ENCODE assay signal across 12 cellular contexts in genomic region chr15:100972975-100973350, GRCh38. TPM values are rescaled to one million over a fixed set of nuclear protein-coding genes. Genes with fewer than 3 reads are reported as not detected.
DNase-seq lines count a peak whose midpoint lies in the region; ATAC-seq and TF ChIP-seq lines count a peak whose summit lies in the region.
"Had no signal": no experiment of that assay in that cellular context is flagged by ENCODE, and none has a peak within 500 bp of the region (broad histone marks: within the 10 kb centered on the region; RNA-seq: fewer than 3 reads in every experiment).

No MANE protein-coding gene starts in this region.

- TF ChIP-seq POLR2A in heart left ventricle (IDR thresholded peaks at IDR 0.05) (no peak), body of pancreas (IDR thresholded peaks at IDR 0.05) (no peak)

- H3K36me3 Mint-ChIP-seq in nephron (ENCODE audit: low read depth) (no peaks in the 10 kb centered on the region), type B pancreatic cell (no peaks in the 10 kb centered on the region)

- H3K27ac Mint-ChIP-seq in nephron (no peak overlapping the region), type B pancreatic cell (no peak overlapping the region)
- H3K27ac Mint-ChIP-seq: stimulated activated naive CD8-positive, alpha-beta T cell treated with anti-CD3 and anti-CD28 coated beads, Interleukin-15, Interleukin-2, amounts not matched to agents 100 ng/mL and 50 ng/mL, for 24 hours had no signal

- peaks cover 96% of the 10 kb centered on the region for H3K27me3 Mint-ChIP-seq in nephron (ENCODE audit: low read depth)
- peaks cover 87% of the 10 kb centered on the region for H3K27me3 Mint-ChIP-seq in type B pancreatic cell

- peaks cover 20% of the 10 kb centered on the region for H3K9me3 Mint-ChIP-seq in nephron
- peaks cover 5% of the 10 kb centered on the region for H3K9me3 Mint-ChIP-seq in type B pancreatic cell
- H3K9me3 Mint-ChIP-seq: central memory CD8-positive, alpha-beta T cell; stimulated activated naive CD8-positive, alpha-beta T cell treated with anti-CD3 and anti-CD28 coated beads, Interleukin-15, Interleukin-2, amounts not matched to agents 100 ng/mL and 50 ng/mL, for 24 hours had no signal

- H3K27ac ChIP-seq in heart left ventricle (no peak overlapping the region), body of pancreas (no peak overlapping the region)
- H3K27ac ChIP-seq: gastrocnemius medialis had no signal

- H3K9me3 ChIP-seq in heart left ventricle (peaks cover 0 to 4% (median 0%) of the 10 kb centered on the region in 12 donors), body of pancreas (no peaks in the 10 kb centered on the region)
- H3K9me3 ChIP-seq: gastrocnemius medialis had no signal

- WGBS in heart left ventricle, 4 donors, result 22 to 82% (median 47%) methylated on average over 6 to 36 of the region's 36 CpGs
- 38 to 45% methylated on average over 24 to 32 of the region's 36 CpGs for WGBS in body of pancreas, 2 donors

- peak in 1 of 4 donors; percentile 20 for ATAC-seq in heart left ventricle
- no peak for ATAC-seq in Right ventricle myocardium superior (ENCODE audit: poor library complexity)
- ATAC-seq in body of pancreas, result no peak
- ATAC-seq: gastrocnemius medialis had no signal

- H3K4me3 Mint-ChIP-seq in nephron (peak overlapping the region; percentile 64 to 73 (median 69)), type B pancreatic cell (peak overlapping the region; percentile 67)
- H3K4me3 Mint-ChIP-seq: central memory CD8-positive, alpha-beta T cell; stimulated activated naive CD8-positive, alpha-beta T cell treated with anti-CD3 and anti-CD28 coated beads, Interleukin-15, Interleukin-2, amounts not matched to agents 100 ng/mL and 50 ng/mL, for 24 hours had no signal

- DNase-seq in heart left ventricle (no peak), Right ventricle myocardium superior (no peak), fibroblast of mammary gland (ENCODE audit: low read depth) (no peak), type B pancreatic cell (ENCODE audit: extremely low spot score, unreplicated experiment) (no peak), DMS153 treated with DMSO at 0.1 percent for 48 hours (lab: John Stamatoyannopoulos, UW; ENCODE audit: unreplicated experiment) (no peak), body of pancreas (no peak), HuH-7.5 (ENCODE audit: low spot score) (no peak)
- DNase-seq: gastrocnemius medialis, MM.1S had no signal

- H3K36me3 ChIP-seq in heart left ventricle, result peaks cover 0 to 8% (median 0%) of the 10 kb centered on the region in 9 donors
- H3K36me3 ChIP-seq in body of pancreas (replicated peaks in 1 of 2; ENCODE audit: insufficient read depth in 1 of 2, low read depth in 2 of 2), result no peaks in the 10 kb centered on the region
- H3K36me3 ChIP-seq: gastrocnemius medialis had no signal

- H3K4me3 ChIP-seq in heart left ventricle (peak overlapping the region in 9 of 12 donors; percentile 7 to 42 (median 31)), fibroblast of mammary gland (ENCODE audit: control insufficient read depth, low read depth, low read length) (peak overlapping the region; percentile 14), body of pancreas (no peak overlapping the region)

- H3K4me1 ChIP-seq in heart left ventricle (peaks cover 0 to 14% (median 1%) of the 10 kb centered on the region in 12 donors), body of pancreas (peaks cover 11% of the 10 kb centered on the region)
- H3K4me1 ChIP-seq: gastrocnemius medialis had no signal

- no peak for TF ChIP-seq CTCF in heart left ventricle (IDR thresholded peaks at IDR 0.05)
- TF ChIP-seq CTCF in fibroblast of mammary gland (conservative IDR thresholded peaks at IDR 0.05; ENCODE audit: control insufficient read depth, insufficient read depth, low read depth, low read length), result no peak
- TF ChIP-seq CTCF in nephron (IDR thresholded peaks at IDR 0.05; ENCODE audit: unreplicated experiment in 3 of 3), result no peak
- no peak for TF ChIP-seq CTCF in type B pancreatic cell (conservative IDR thresholded peaks at IDR 0.05)
- no peak for TF ChIP-seq CTCF in body of pancreas (IDR thresholded peaks at IDR 0.05)

- H3K4me1 Mint-ChIP-seq in nephron, result no peaks in the 10 kb centered on the region
- H3K4me1 Mint-ChIP-seq in type B pancreatic cell (ENCODE audit: unreplicated experiment), result no peaks in the 10 kb centered on the region
- H3K4me1 Mint-ChIP-seq: central memory CD8-positive, alpha-beta T cell had no signal

- H3K27me3 ChIP-seq in heart left ventricle (peaks cover 9 to 46% (median 16%) of the 10 kb centered on the region in 9 donors), body of pancreas (no peaks in the 10 kb centered on the region)

- intact Hi-C loops in heart left ventricle (cut with DNase I) (loop anchor here in 1 of 10 donors (2.0 kb wide), 1 partner anchor 52 kb away; no protein-coding TSS in a partner anchor), Right ventricle myocardium superior (cut with DNase I) (no loop called here), body of pancreas (cut with DNase I) (no loop called here)

RNA-seq across cellular contexts. Expression of gene LRRK1, which starts 53.8 kb away (rescaled TPM):
- total RNA-seq in heart left ventricle, result 10 to 100 TPM in 1 of 9 donors, 1 to 10 TPM in 8; 1.4 to 12.7 (median 2.1) TPM
- 1 to 10 TPM; 1.3 to 2.1 TPM for polyA plus RNA-seq in heart left ventricle
- total RNA-seq in Right ventricle myocardium superior, result 3.0 TPM
- total RNA-seq in type B pancreatic cell (ENCODE audit: low replicate concordance), result 2.0 and 4.1 TPM in 2 replicates
- 10 to 100 TPM; 12.2 to 14.0 TPM for total RNA-seq in body of pancreas

Comparison
In these comparisons a context has a peak if more than half of its experiments do, and no peak if none do; other contexts are left out.
1. H3K4me3 ChIP-seq: peak in heart left ventricle (9 of 12) and fibroblast of mammary gland (single experiment); none in body of pancreas (0 of 2).